2 cellular contexts compared by ENCODE assay signal in the genomic region with DNA sequence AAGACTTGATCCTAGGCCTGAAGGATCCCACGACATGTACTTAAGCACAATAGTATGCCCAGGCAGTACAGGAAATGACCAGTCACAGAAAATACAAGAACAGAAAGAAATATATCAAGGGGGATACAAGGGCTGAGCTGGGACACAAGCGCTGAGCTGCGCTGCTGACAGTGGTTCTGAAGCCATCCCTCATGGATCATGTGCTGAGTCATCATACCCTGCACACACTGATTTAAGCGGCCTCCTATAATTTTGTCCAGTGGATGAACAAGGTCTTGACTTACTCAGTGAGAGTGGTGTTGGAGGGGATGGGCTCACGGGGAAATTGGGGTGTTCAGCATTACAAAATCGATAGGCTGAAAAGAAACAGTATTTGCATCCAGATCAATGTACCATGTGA.
TF ChIP-seq lines count a peak whose summit lies in the region.

No MANE protein-coding gene starts in this region.

TF ChIP-seq in A549, 52 proteins besides CTCF, POLR2A, EP300 and RAD21:
- peak; percentile 29 for TF ChIP-seq MAFK (IDR thresholded peaks at IDR 0.05; ENCODE audit: partially characterized antibody)

TF ChIP-seq in HepG2, 621 proteins besides CTCF, POLR2A, EP300 and RAD21:
- TF ChIP-seq MAFF (IDR thresholded peaks at IDR 0.05; ENCODE audit: low read depth, low read length) (peak; percentile 25; the same call in 1 of the 2 replicates), MAFK (conservative IDR thresholded peaks at IDR 0.05 in 1 of 2, IDR thresholded peaks at IDR 0.05 in 1 of 2; ENCODE audit: low read length in 2 of 2) (peak in 1 of 2 experiments; percentile 29; a peak in 1 of 4 replicates)
